9 cellular contexts compared by ENCODE assay signal in genomic region chr16:75252049-75252864, GRCh38. TPM values are rescaled to one million over a fixed set of nuclear protein-coding genes. Genes with fewer than 3 reads are reported as not detected.
A peak's percentile ranks its signal among the peaks of the same experiment; 100 is the strongest.
DNase-seq lines count a peak whose midpoint lies in the region; TF ChIP-seq lines count a peak whose summit lies in the region.
"Had no signal": no experiment of that assay in that cellular context is flagged by ENCODE, and none has a peak within 500 bp of the region (broad histone marks: within the 10 kb centered on the region; RNA-seq: fewer than 3 reads in every experiment).

No MANE protein-coding gene starts in this region.

- H3K4me3 ChIP-seq in ACC112 (ENCODE audit: low read depth, low read length) = peak overlapping the region; percentile 67
- peak overlapping the region; percentile 46 for H3K4me3 ChIP-seq in OCI-LY1 (ENCODE audit: low read depth, low read length, poor library complexity, severe bottlenecking)
- H3K4me3 ChIP-seq in epithelial cell of proximal tubule (ENCODE audit: low read depth, low read length) = peak overlapping the region; percentile 17
- peak overlapping the region; percentile 54 for H3K4me3 ChIP-seq in neural cell (ENCODE audit: low read length)

- H3K36me3 ChIP-seq in ACC112 (ENCODE audit: insufficient read depth, low read length) (no peaks in the 10 kb centered on the region), OCI-LY1 (ENCODE audit: insufficient read depth, low read length) (no peaks in the 10 kb centered on the region), neural cell (ENCODE audit: insufficient read depth, low read length) (no peaks in the 10 kb centered on the region)

- no peak for TF ChIP-seq RAD21 in neural cell (conservative IDR thresholded peaks at IDR 0.05)

- TF ChIP-seq EP300 in neural cell (conservative IDR thresholded peaks at IDR 0.05; ENCODE audit: poor library complexity, severe bottlenecking) = no peak

- peaks cover 81% of the 10 kb centered on the region for H3K4me1 ChIP-seq in ACC112 (ENCODE audit: control insufficient read depth, insufficient read depth, low read length, unreplicated experiment)
- H3K4me1 ChIP-seq in OCI-LY1 (ENCODE audit: insufficient read depth, low read length, severe bottlenecking) = peaks cover 11% of the 10 kb centered on the region

- no peak for TF ChIP-seq CTCF in OCI-LY1 (IDR thresholded peaks at IDR 0.05; ENCODE audit: low read length)
- TF ChIP-seq CTCF in epithelial cell of proximal tubule (conservative IDR thresholded peaks at IDR 0.05; ENCODE audit: low read depth, low read length) = no peak
- no peak for TF ChIP-seq CTCF in neural cell (IDR thresholded peaks at IDR 0.05; ENCODE audit: poor library complexity, severe bottlenecking)

- H3K9me2 ChIP-seq in OCI-LY1 (ENCODE audit: low read depth, low read length) (no peaks in the 10 kb centered on the region), neural cell (ENCODE audit: insufficient read depth, low read length) (no peaks in the 10 kb centered on the region)

- no peak for DNase-seq in epithelial cell of proximal tubule (ENCODE audit: low read depth)
- no peak for DNase-seq in NCI-H1694 treated with DMSO at 0.1 percent for 48 hours (lab: John Stamatoyannopoulos, UW)
- DNase-seq in KBM-7 = no peak
- no peak for DNase-seq in NCI-H2081 (lab: John Stamatoyannopoulos, UW)
- DNase-seq in NCI-H748 treated with DMSO at 0.1 percent for 48 hours (lab: John Stamatoyannopoulos, UW) = no peak

- H3K4me2 ChIP-seq in OCI-LY1 (ENCODE audit: low read length) (peak overlapping the region; percentile 58), neural cell (ENCODE audit: low read length) (no peak overlapping the region)

- peak overlapping the region; percentile 74 for H3K27ac ChIP-seq in ACC112 (ENCODE audit: low read depth, low read length)
- H3K27ac ChIP-seq in OCI-LY1 (ENCODE audit: low read depth, low read length, poor library complexity, severe bottlenecking) = no peak overlapping the region
- H3K27ac ChIP-seq in neural cell (ENCODE audit: low read length) = peak overlapping the region; percentile 49

- no peaks in the 10 kb centered on the region for H3F3A ChIP-seq in OCI-LY1 (ENCODE audit: insufficient read depth, low read length)
- H3F3A ChIP-seq in neural cell (ENCODE audit: insufficient read depth, low read length, poor library complexity, severe bottlenecking) = no peaks in the 10 kb centered on the region

- no peaks in the 10 kb centered on the region for H3K9me3 ChIP-seq in OCI-LY1 (ENCODE audit: low read length)
- no peaks in the 10 kb centered on the region for H3K9me3 ChIP-seq in neural cell (ENCODE audit: low read length)

- H3K79me2 ChIP-seq in ACC112 (ENCODE audit: control insufficient read depth, insufficient read depth, low read length, unreplicated experiment) (peaks cover 92% of the 10 kb centered on the region), OCI-LY1 (ENCODE audit: insufficient read depth, low read length) (no peaks in the 10 kb centered on the region), neural cell (replicated peaks; ENCODE audit: insufficient read depth, low read length) (peaks cover 36% of the 10 kb centered on the region)

- in situ Hi-C loops in KBM-7 (cut with MboI; ENCODE audit: low pct_unique_long_range_greater_than_20kb, low sequenced_read_pairs) = no loop called here

- H4K20me1 ChIP-seq in OCI-LY1 (ENCODE audit: insufficient read depth, low read length) (no peaks in the 10 kb centered on the region), neural cell (ENCODE audit: insufficient read depth) (peaks cover 6% of the 10 kb centered on the region)

- H3K9ac ChIP-seq in OCI-LY1 (ENCODE audit: low read length) (no peak overlapping the region; the same call in 1 of the 2 replicates), neural cell (ENCODE audit: low read length) (peak overlapping the region; percentile 38)

- H3K27me3 ChIP-seq in ACC112 (ENCODE audit: insufficient read depth, low read length) (no peaks in the 10 kb centered on the region), OCI-LY1 (ENCODE audit: insufficient read depth, low read length) (peaks cover 15% of the 10 kb centered on the region; the same call in 1 of the 2 replicates), neural cell (ENCODE audit: insufficient read depth, low read depth, low read length) (no peaks in the 10 kb centered on the region)

- H2AFZ ChIP-seq in ACC112 (ENCODE audit: low read length, unreplicated experiment) (no peak overlapping the region), OCI-LY1 (ENCODE audit: low read length) (no peak overlapping the region), neural cell (ENCODE audit: low read depth, low read length) (no peak overlapping the region)

TF ChIP-seq in neural cell, 6 proteins besides CTCF, POLR2A, EP300 and RAD21:
- TF ChIP-seq POLR2AphosphoS5 (IDR thresholded peaks at IDR 0.05) (no peak), REST (IDR thresholded peaks at IDR 0.05; ENCODE audit: borderline replicate concordance) (no peak), EZH2 (IDR thresholded peaks at IDR 0.05; ENCODE audit: borderline replicate concordance, insufficient read depth, low read length, poor library complexity, severe bottlenecking) (no peak)

RNA-seq across cellular contexts. Expression of gene BCAR1, which starts 0.8 kb away (rescaled TPM):
- total RNA-seq in epithelial cell of proximal tubule = 125 and 136 TPM in 2 replicates
- polyA plus RNA-seq in neural cell = 38.9 and 39.1 TPM in 2 replicates
- polyA minus RNA-seq in neural cell = 45.6 and 47.5 TPM in 2 replicates

RNA-seq across cellular contexts. Expression of gene CTRB1, which starts 33.5 kb away (rescaled TPM):
- total RNA-seq in epithelial cell of proximal tubule = not detected in 2 replicates
- 1.2 TPM in 1 of 2 replicates, not detected in the other for polyA plus RNA-seq in neural cell
- polyA minus RNA-seq in neural cell = not detected in 2 replicates
- total RNA-seq: Daoy had no signal

RNA-seq across cellular contexts. Expression of gene CTRB2, which starts 45.3 kb away (rescaled TPM):
- not detected in 2 replicates for total RNA-seq in epithelial cell of proximal tubule
- not detected in 2 replicates for polyA plus RNA-seq in neural cell
- not detected in 2 replicates for polyA minus RNA-seq in neural cell
- total RNA-seq: Daoy had no signal

Comparison
In these comparisons a context has a peak if more than half of its experiments do, and no peak if none do; other contexts are left out.
1. H3K4me3 ChIP-seq: peak in every context shown above with its lines; median percentile 67 in ACC112; 54 in neural cell; 46 in OCI-LY1; 17 in epithelial cell of proximal tubule.